ENCODE assay signal across 21 cellular contexts in genomic region chr15:68330911-68331310, GRCh38. TPM values are rescaled to one million over a fixed set of nuclear protein-coding genes. Genes with fewer than 3 reads are reported as not detected.
A peak's percentile ranks its signal among the peaks of the same experiment; 100 is the strongest.
DNase-seq lines count a peak whose midpoint lies in the region; ATAC-seq and TF ChIP-seq lines count a peak whose summit lies in the region.
"Had no signal": no experiment of that assay in that cellular context is flagged by ENCODE, and none has a peak within 500 bp of the region (broad histone marks: within the 10 kb centered on the region; RNA-seq: fewer than 3 reads in every experiment).

No MANE protein-coding gene starts in this region.

- ATAC-seq in activated CD8-positive, alpha-beta T cell treated with anti-CD3 and anti-CD28 coated beads, Interleukin-2, amount 10 ng/mL, durations not matched to agents 7 days and 5 days: no peak
- no peak for ATAC-seq in left ventricle myocardium superior
- ATAC-seq in HG02763 (IDR thresholded peaks at IDR 0.05; ENCODE audit: unreplicated experiment): no peak
- no peak for ATAC-seq in left lobe of liver
- ATAC-seq: A549; effector memory CD8-positive, alpha-beta T cell; natural killer cell; stimulated activated naive CD8-positive, alpha-beta T cell treated with anti-CD3 and anti-CD28 coated beads, Interleukin-15, Interleukin-2, amounts not matched to agents 100 U/mL and 50 U/mL, for 24 hours had no signal

- H4K20me1 ChIP-seq in BLaER1: no peaks in the 10 kb centered on the region

- DNase-seq in NCI-H2227 treated with DMSO at 0.1 percent for 48 hours (lab: John Stamatoyannopoulos, UW): peak; percentile 27
- DNase-seq in dorsolateral prefrontal cortex: peak in 9 of 10 donors; percentile 42 to 67 (median 58)
- no peak for DNase-seq in nephron progenitor cell
- DNase-seq in activated CD8-positive, alpha-beta T cell treated with anti-CD3 and anti-CD28 coated beads, Interleukin-2, amount 10 ng/mL, durations not matched to agents 7 days and 5 days: no peak
- DNase-seq in left ventricle myocardium superior: no peak
- DNase-seq in left lobe of liver (ENCODE audit: low spot score): no peak
- DNase-seq: activated CD4-positive, alpha-beta T cell treated with anti-CD3 and anti-CD28 coated beads, Interleukin-2, amount 50 U/mL, for 4 hours; activated T-cell treated with anti-CD3 and anti-CD28 coated beads, Interleukin-2, amount 50 U/mL, for 1 hour; CD8-positive, alpha-beta memory T cell; effector memory CD8-positive, alpha-beta T cell; EL; natural killer cell; NCI-H524; retina; stimulated activated naive CD8-positive, alpha-beta T cell treated with anti-CD3 and anti-CD28 coated beads, Interleukin-15, Interleukin-2, amounts not matched to agents 100 U/mL and 50 U/mL, for 24 hours had no signal

- H3K36me3 ChIP-seq in BLaER1: no peaks in the 10 kb centered on the region
- H3K36me3 ChIP-seq: HAP-1 had no signal

- no peak for TF ChIP-seq CTCF in dorsolateral prefrontal cortex (IDR thresholded peaks at IDR 0.05 in 54 of 56, conservative IDR thresholded peaks at IDR 0.05 in 2 of 56; ENCODE audit: low read depth in 1 of 56, partially characterized antibody in 56 of 56)
- no peak for TF ChIP-seq CTCF in nephron progenitor cell (IDR thresholded peaks at IDR 0.05)

- POLR2A ChIA-PET in activated CD8-positive, alpha-beta T cell treated with anti-CD3 and anti-CD28 coated beads, Interleukin-2, amount 10 ng/mL, durations not matched to agents 7 days and 5 days (lab: Charles Lee): no interaction called here

- H3K4me1 Mint-ChIP-seq in nephron progenitor cell: peaks cover 67% of the 10 kb centered on the region
- H3K4me1 Mint-ChIP-seq in activated CD8-positive, alpha-beta T cell treated with anti-CD3 and anti-CD28 coated beads, Interleukin-2, amount 10 ng/mL, durations not matched to agents 7 days and 5 days (ENCODE audit: low read depth): peaks cover 37% of the 10 kb centered on the region

- H3K4me1 ChIP-seq in BLaER1: peaks cover 66% of the 10 kb centered on the region
- H3K4me1 ChIP-seq: HAP-1 had no signal

- no peak overlapping the region for H3K9ac ChIP-seq in BLaER1

- H3K27ac ChIP-seq in BLaER1: no peak overlapping the region
- H3K27ac ChIP-seq in dorsolateral prefrontal cortex: peak overlapping the region in 18 of 59 donors; percentile 2 to 62 (median 32)
- H3K27ac ChIP-seq: A549 had no signal

- peak overlapping the region; percentile 32 for H3K4me3 Mint-ChIP-seq in nephron progenitor cell
- no peak overlapping the region for H3K4me3 Mint-ChIP-seq in activated CD8-positive, alpha-beta T cell treated with anti-CD3 and anti-CD28 coated beads, Interleukin-2, amount 10 ng/mL, durations not matched to agents 7 days and 5 days
- H3K4me3 Mint-ChIP-seq: activated naive CD4-positive, alpha-beta T cell treated with anti-CD3 and anti-CD28 coated beads, Interleukin-2, amount 50 U/mL, for 24 hours; CD8-positive, alpha-beta memory T cell; effector memory CD8-positive, alpha-beta T cell; natural killer cell had no signal

- peaks cover 20% of the 10 kb centered on the region for H3K27me3 Mint-ChIP-seq in nephron progenitor cell (ENCODE audit: low read depth, poor library complexity)
- peaks cover 17% of the 10 kb centered on the region for H3K27me3 Mint-ChIP-seq in activated CD8-positive, alpha-beta T cell treated with anti-CD3 and anti-CD28 coated beads, Interleukin-2, amount 10 ng/mL, durations not matched to agents 7 days and 5 days (ENCODE audit: low read depth)

- H3K36me3 Mint-ChIP-seq in nephron progenitor cell (ENCODE audit: low read depth): no peaks in the 10 kb centered on the region
- H3K36me3 Mint-ChIP-seq in activated CD8-positive, alpha-beta T cell treated with anti-CD3 and anti-CD28 coated beads, Interleukin-2, amount 10 ng/mL, durations not matched to agents 7 days and 5 days (ENCODE audit: low read depth): no peaks in the 10 kb centered on the region
- H3K36me3 Mint-ChIP-seq: activated naive CD4-positive, alpha-beta T cell treated with anti-CD3 and anti-CD28 coated beads, Interleukin-2, amount 50 U/mL, for 24 hours; CD8-positive, alpha-beta memory T cell; natural killer cell had no signal

- no peak overlapping the region for H3K4me3 ChIP-seq in BLaER1
- peak overlapping the region in 2 of 59 donors; percentile 5 to 9 for H3K4me3 ChIP-seq in dorsolateral prefrontal cortex
- H3K4me3 ChIP-seq: A549, HAP-1, lung had no signal

- H3K27me3 ChIP-seq in BLaER1 (no peaks in the 10 kb centered on the region), dorsolateral prefrontal cortex (no peaks in the 10 kb centered on the region)

- 0 out of 2 replicates have a peak overlapping the region, but pooled peaks have one; percentile 18 for H3K4me2 ChIP-seq in BLaER1
- H3K4me2 ChIP-seq: A549 had no signal

- peak overlapping the region; percentile 21 for H3K27ac Mint-ChIP-seq in nephron progenitor cell
- no peak overlapping the region for H3K27ac Mint-ChIP-seq in activated CD8-positive, alpha-beta T cell treated with anti-CD3 and anti-CD28 coated beads, Interleukin-2, amount 10 ng/mL, durations not matched to agents 7 days and 5 days
- H3K27ac Mint-ChIP-seq: activated naive CD4-positive, alpha-beta T cell treated with anti-CD3 and anti-CD28 coated beads, Interleukin-2, amount 50 U/mL, for 24 hours; CD8-positive, alpha-beta memory T cell; effector memory CD8-positive, alpha-beta T cell; natural killer cell had no signal

- H3K9me3 Mint-ChIP-seq in nephron progenitor cell: no peaks in the 10 kb centered on the region
- no peaks in the 10 kb centered on the region for H3K9me3 Mint-ChIP-seq in activated CD8-positive, alpha-beta T cell treated with anti-CD3 and anti-CD28 coated beads, Interleukin-2, amount 10 ng/mL, durations not matched to agents 7 days and 5 days (ENCODE audit: insufficient read depth)
- H3K9me3 Mint-ChIP-seq: activated naive CD4-positive, alpha-beta T cell treated with anti-CD3 and anti-CD28 coated beads, Interleukin-2, amount 50 U/mL, for 24 hours; CD8-positive, alpha-beta memory T cell; effector memory CD8-positive, alpha-beta T cell; natural killer cell had no signal

- H3K9me3 ChIP-seq in BLaER1: no peaks in the 10 kb centered on the region
- H3K9me3 ChIP-seq: A549, HAP-1 had no signal

- CTCF ChIA-PET in activated CD8-positive, alpha-beta T cell treated with anti-CD3 and anti-CD28 coated beads, Interleukin-2, amount 10 ng/mL, durations not matched to agents 7 days and 5 days (lab: Charles Lee): no interaction called here

- intact Hi-C loops in dorsolateral prefrontal cortex (cut with DNase I) (no loop called here), left ventricle myocardium superior (cut with micrococcal nuclease) (no loop called here)

RNA-seq across cellular contexts. Expression of gene FEM1B, which starts 53.4 kb away (rescaled TPM):
- total RNA-seq in dorsolateral prefrontal cortex: 100 to 1,000 TPM in 62 of 120 experiments, 10 to 100 TPM in 58; 63.2 to 136 (median 101) TPM
- 10 to 100 TPM; 45.1 to 50.7 TPM for total RNA-seq in activated CD8-positive, alpha-beta T cell treated with anti-CD3 and anti-CD28 coated beads, Interleukin-2, amount 10 ng/mL, durations not matched to agents 7 days and 5 days
- total RNA-seq in left ventricle myocardium superior: 45.1 TPM
- total RNA-seq in left lobe of liver: 21.5 TPM

Comparison
In these comparisons a context has a peak if more than half of its experiments do, and no peak if none do; other contexts are left out.
1. DNase-seq: peak in NCI-H2227 treated with DMSO at 0.1 percent for 48 hours (single experiment) and dorsolateral prefrontal cortex (9 of 10); none in nephron progenitor cell (single experiment), activated CD8-positive, alpha-beta T cell treated with anti-CD3 and anti-CD28 coated beads, Interleukin-2, amount 10 ng/mL, durations not matched to agents 7 days and 5 days (single experiment), left ventricle myocardium superior (single experiment) and left lobe of liver (single experiment).